ENCODE assay signal across 23 cellular contexts in the genomic region with DNA sequence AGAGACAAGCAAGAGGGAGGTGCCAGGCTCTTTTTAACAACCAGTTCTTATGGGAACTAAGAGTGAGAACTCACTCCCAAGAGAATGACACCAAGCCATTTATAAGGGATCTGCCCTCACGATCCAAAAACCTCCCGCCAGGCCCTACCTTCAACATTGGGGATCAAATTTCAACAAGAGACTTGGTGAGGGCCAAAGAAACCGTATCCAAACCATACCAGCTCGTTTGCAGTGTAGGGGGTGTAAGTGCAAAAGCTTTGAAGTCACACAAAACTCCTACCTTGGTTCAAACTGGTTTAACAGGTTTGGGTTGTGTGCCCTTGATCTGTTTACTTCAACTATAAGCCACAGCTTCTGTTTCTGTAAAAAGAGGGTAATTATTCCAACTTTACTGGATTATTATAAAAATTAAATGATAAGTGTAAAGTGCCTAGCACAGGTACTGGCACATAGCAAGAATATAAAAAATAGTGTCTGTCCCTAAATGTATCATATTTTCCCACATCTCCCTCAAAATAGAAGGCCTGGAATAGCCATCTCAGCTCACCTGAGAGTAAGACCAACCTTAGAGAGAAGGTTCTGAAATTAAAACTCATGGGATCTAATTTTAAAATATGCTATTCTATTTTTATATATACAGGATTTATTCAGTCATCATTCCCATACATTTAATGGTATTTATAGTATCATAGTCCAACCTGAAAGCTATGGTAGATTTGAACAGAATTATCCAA. TPM values are rescaled to one million over a fixed set of nuclear protein-coding genes. Genes with fewer than 3 reads are reported as not detected.
DNase-seq lines count a peak whose midpoint lies in the region; ATAC-seq, FAIRE-seq and TF ChIP-seq lines count a peak whose summit lies in the region.
"Had no signal": no experiment of that assay in that cellular context is flagged by ENCODE, and none has a peak within 500 bp of the region (broad histone marks: within the 10 kb centered on the region; RNA-seq: fewer than 3 reads in every experiment).

No MANE protein-coding gene starts in this region.

- H3K36me3 Mint-ChIP-seq in Calu3 (ENCODE audit: insufficient read depth, unreplicated experiment), result no peaks in the 10 kb centered on the region
- H3K36me3 Mint-ChIP-seq: activated CD8-positive, alpha-beta memory T cell treated with anti-CD3 and anti-CD28 coated beads, Interleukin-2, amount 10 ng/mL, durations not matched to agents 7 days and 5 days had no signal

- H3K23ac ChIP-seq in H1 (ENCODE audit: insufficient read length), result no peak overlapping the region
- no peak overlapping the region for H3K23ac ChIP-seq in mesendoderm (ENCODE audit: low read length)

- no peaks in the 10 kb centered on the region for H3K79me2 ChIP-seq in H1 (ENCODE audit: control insufficient read depth in 1 of 2, insufficient read depth in 2 of 2, low read length in 2 of 2)
- H3K79me2 ChIP-seq in mesendoderm (ENCODE audit: control insufficient read depth, insufficient read depth, low read length), result no peaks in the 10 kb centered on the region

- H3K27ac ChIP-seq in H1 (ENCODE audit: low read depth, low read length) (no peak overlapping the region), mesendoderm (ENCODE audit: low read depth, low read length) (no peak overlapping the region), substantia nigra (ENCODE audit: low read depth, low read length, poor library complexity, severe bottlenecking) (no peak overlapping the region)
- H3K27ac ChIP-seq: BLaER1, brain microvascular endothelial cell, colonic mucosa, right atrium auricular region, uterus had no signal

- H4K8ac ChIP-seq in H1 (ENCODE audit: extremely low read depth, insufficient read depth, low read length), result no peak overlapping the region
- no peak overlapping the region for H4K8ac ChIP-seq in mesendoderm (ENCODE audit: low read depth, low read length)

- no peak for TF ChIP-seq POLR2A in H1 (IDR thresholded peaks at IDR 0.05; ENCODE audit: control extremely low read depth in 1 of 2, low read depth in 2 of 2, low read length in 2 of 2)

- no peaks in the 10 kb centered on the region for H4K20me1 ChIP-seq in H1 (replicated peaks in 1 of 2; ENCODE audit: control insufficient read depth in 1 of 2, insufficient read depth in 2 of 2, low read length in 2 of 2)
- H4K20me1 ChIP-seq: BLaER1 had no signal

- H3K36me3 ChIP-seq in H1 (ENCODE audit: control insufficient read depth in 2 of 4, insufficient read depth in 4 of 4, low read length in 3 of 4) (no peaks in the 10 kb centered on the region), mesendoderm (ENCODE audit: control insufficient read depth, insufficient read depth, low read length) (no peaks in the 10 kb centered on the region)
- H3K36me3 ChIP-seq: BLaER1, brain microvascular endothelial cell, colonic mucosa, right atrium auricular region, uterus had no signal

- H3K4me1 Mint-ChIP-seq in Calu3 (ENCODE audit: low read depth, unreplicated experiment), result peaks cover 19% of the 10 kb centered on the region
- H3K4me1 Mint-ChIP-seq: activated CD8-positive, alpha-beta memory T cell treated with anti-CD3 and anti-CD28 coated beads, Interleukin-2, amount 10 ng/mL, durations not matched to agents 7 days and 5 days had no signal

- POLR2A ChIA-PET in H1 (lab: Charles Lee; ENCODE audit: partially characterized antibody), result no interaction called here

- TF ChIP-seq RAD21 in H1 (IDR thresholded peaks at IDR 0.05 in 1 of 2, conservative IDR thresholded peaks at IDR 0.05 in 1 of 2; ENCODE audit: low read depth in 2 of 2, low read length in 2 of 2), result no peak

- no peak overlapping the region for H2BK20ac ChIP-seq in H1 (ENCODE audit: low read length)

- no peak for ATAC-seq in GM19328 (IDR thresholded peaks at IDR 0.05; ENCODE audit: unreplicated experiment)
- ATAC-seq: activated CD8-positive, alpha-beta memory T cell treated with anti-CD3 and anti-CD28 coated beads, Interleukin-2, amount 10 ng/mL, durations not matched to agents 7 days and 5 days had no signal

- no peak overlapping the region for H3K4me3 Mint-ChIP-seq in Calu3 (ENCODE audit: low read depth, unreplicated experiment)
- H3K4me3 Mint-ChIP-seq: activated CD8-positive, alpha-beta memory T cell treated with anti-CD3 and anti-CD28 coated beads, Interleukin-2, amount 10 ng/mL, durations not matched to agents 7 days and 5 days had no signal

- H3K27me3 Mint-ChIP-seq in Calu3 (ENCODE audit: unreplicated experiment), result no peaks in the 10 kb centered on the region

- CTCF ChIA-PET in Calu3 (lab: Charles Lee) (no interaction called here), H1 (lab: Charles Lee; ENCODE audit: partially characterized antibody) (no interaction called here)

- peak overlapping the region; percentile 60 for H3K27ac Mint-ChIP-seq in Calu3 (ENCODE audit: unreplicated experiment)
- H3K27ac Mint-ChIP-seq: activated CD8-positive, alpha-beta memory T cell treated with anti-CD3 and anti-CD28 coated beads, Interleukin-2, amount 10 ng/mL, durations not matched to agents 7 days and 5 days had no signal

- H2BK15ac ChIP-seq in H1 (ENCODE audit: low read length) (no peak overlapping the region), mesendoderm (replicated peaks; ENCODE audit: low read depth) (no peak overlapping the region)

- H3K56ac ChIP-seq in H1 (replicated peaks; ENCODE audit: insufficient read length, low read depth, low read length) (no peak overlapping the region), mesendoderm (ENCODE audit: low read length) (no peak overlapping the region)

- H3K9me3 Mint-ChIP-seq in Calu3 (ENCODE audit: low read depth, unreplicated experiment), result peaks cover 8% of the 10 kb centered on the region

- no peak overlapping the region for H3K14ac ChIP-seq in H1 (ENCODE audit: insufficient read length)

- no peaks in the 10 kb centered on the region; a peak in 3 of 7 replicates for H3K4me1 ChIP-seq in H1 (replicated peaks in 1 of 4; ENCODE audit: control insufficient read depth in 3 of 4, insufficient read depth in 4 of 4, low read length in 3 of 4)
- H3K4me1 ChIP-seq in mesendoderm (ENCODE audit: control insufficient read depth, low read depth, low read length), result no peaks in the 10 kb centered on the region
- H3K4me1 ChIP-seq: BLaER1, colonic mucosa, right atrium auricular region, uterus had no signal

- no peak overlapping the region for H3K9ac ChIP-seq in H1 (replicated peaks in 1 of 4; ENCODE audit: extremely low read depth in 1 of 4, low read depth in 3 of 4, low read length in 3 of 4)
- H3K9ac ChIP-seq in mesendoderm (ENCODE audit: low read length), result no peak overlapping the region
- H3K9ac ChIP-seq: BLaER1 had no signal

- H4K91ac ChIP-seq in H1 (replicated peaks; ENCODE audit: insufficient read length, low read length), result no peak overlapping the region

- H3K27me3 ChIP-seq in H1 (replicated peaks in 1 of 4; ENCODE audit: control insufficient read depth in 3 of 4, extremely low read depth in 1 of 4, insufficient read depth in 3 of 4, low read length in 3 of 4), result peaks cover 0 to 1% (median 0%) of the 10 kb centered on the region in 4 experiments; a peak in 3 of 7 replicates
- no peaks in the 10 kb centered on the region for H3K27me3 ChIP-seq in mesendoderm (ENCODE audit: insufficient read depth, low read length, poor library complexity)
- H3K27me3 ChIP-seq: BLaER1, brain microvascular endothelial cell, colonic mucosa, right atrium auricular region, uterus had no signal

- H3K79me1 ChIP-seq in H1 (ENCODE audit: low read depth, low read length), result no peaks in the 10 kb centered on the region
- H3K79me1 ChIP-seq in mesendoderm (ENCODE audit: low read length), result no peaks in the 10 kb centered on the region

- H2BK120ac ChIP-seq in H1 (replicated peaks; ENCODE audit: low read depth, low read length) (no peak overlapping the region), mesendoderm (ENCODE audit: low read depth, low read length) (no peak overlapping the region)

- H2AK5ac ChIP-seq in H1 (ENCODE audit: low read depth, low read length) (no peak overlapping the region), mesendoderm (ENCODE audit: low read length) (no peak overlapping the region)

- 47% methylated on average over 4 of the region's 4 CpGs; no CpG with 5 or more reads in 1 of the 2 experiments for WGBS in H1 (ENCODE audit: extremely low coverage in 1 of 2, insufficient coverage in 1 of 2, insufficient read length in 1 of 2, insufficient replicate concordance in 2 of 2, low coverage in 1 of 2, low lambda C conversion rate in 2 of 2, missing lambda C conversion rate in 1 of 2), 2 experiments
- no CpG with 5 or more reads among the region's 4 CpGs for WGBS in mesendoderm (ENCODE audit: extremely low coverage, insufficient coverage, low lambda C conversion rate)

- peak; percentile 73 for FAIRE-seq in H1 (lab: Jason Lieb, UNC)
- FAIRE-seq: endometrium, TTC549 had no signal

- intact Hi-C loops in Calu3 (cut with micrococcal nuclease; ENCODE audit: unreplicated experiment), result no loop called here

- no peaks in the 10 kb centered on the region for H3K23me2 ChIP-seq in H1 (ENCODE audit: low read depth, low read length)

- H4K5ac ChIP-seq in H1 (ENCODE audit: insufficient read length, low read depth, low read length) (no peak overlapping the region), mesendoderm (ENCODE audit: low read length) (no peak overlapping the region)

- peak overlapping the region in 1 of 2 experiments; percentile 27; a peak in 1 of 4 replicates for H3K4me2 ChIP-seq in H1 (ENCODE audit: insufficient read depth in 1 of 2, low read depth in 2 of 2, low read length in 2 of 2)
- no peak overlapping the region for H3K4me2 ChIP-seq in mesendoderm (ENCODE audit: low read length)
- H3K4me2 ChIP-seq: BLaER1 had no signal

- H3K4me3 ChIP-seq in H1 (ENCODE audit: extremely low read depth in 1 of 4, insufficient read depth in 2 of 4, low read depth in 3 of 4, low read length in 4 of 4), result peak overlapping the region in 1 of 4 experiments; percentile 3; a peak in 1 of 8 replicates
- H3K4me3 ChIP-seq in mesendoderm (ENCODE audit: low read length), result no peak overlapping the region
- H3K4me3 ChIP-seq: BLaER1, colonic mucosa, lung, right atrium auricular region, uterus had no signal

- no peak overlapping the region for H3K18ac ChIP-seq in H1 (ENCODE audit: extremely low read depth, low read length)
- no peak overlapping the region for H3K18ac ChIP-seq in mesendoderm (ENCODE audit: low read length)

- DNase-seq in Calu3 (peak; percentile 19), LoVo (ENCODE audit: low spot score) (peak; percentile 22), H1 (ENCODE audit: low read depth in 1 of 2, low spot score in 2 of 2) (no peak), mesendoderm (peak; percentile 75), activated T-cell treated with anti-CD3 and anti-CD28 coated beads for 4 hours (no peak), NCI-H1436 (lab: John Stamatoyannopoulos, UW) (no peak), substantia nigra (lab: John Stamatoyannopoulos, UW) (no peak)
- DNase-seq: activated CD4-positive, alpha-beta T cell treated with anti-CD3 and anti-CD28 coated beads for 48 hours; activated CD8-positive, alpha-beta memory T cell treated with anti-CD3 and anti-CD28 coated beads, Interleukin-2, amount 10 ng/mL, durations not matched to agents 7 days and 5 days; brain microvascular endothelial cell; colonic mucosa; head of caudate nucleus; KBM-7; NCI-H187 treated with DMSO at 0.1 percent for 48 hours; NCI-H524; SHP77; uterus had no signal

- no TSS peak for BruUV-seq in Calu3 (replicated peaks; lab: Mats Ljungman, UMichigan)

- H3K4ac ChIP-seq in H1 (replicated peaks; ENCODE audit: insufficient read length, low read depth, low read length) (no peak overlapping the region), mesendoderm (ENCODE audit: low read depth, low read length) (no peak overlapping the region)

- H3K9me3 ChIP-seq in H1 (ENCODE audit: insufficient read depth in 2 of 2, low read depth in 1 of 2, low read length in 1 of 2), result no peaks in the 10 kb centered on the region
- H3K9me3 ChIP-seq: BLaER1, colonic mucosa, right atrium auricular region had no signal

- no peak overlapping the region for H2AFZ ChIP-seq in H1 (ENCODE audit: low read length)

- H2BK5ac ChIP-seq in H1 (ENCODE audit: low read depth, low read length), result no peak overlapping the region
- H2BK5ac ChIP-seq in mesendoderm (ENCODE audit: low read length), result no peak overlapping the region

- no peak; a peak in 1 of 3 replicates for TF ChIP-seq EP300 in H1 (IDR thresholded peaks at IDR 0.05; ENCODE audit: borderline replicate concordance in 1 of 2, low read depth in 2 of 2, low read length in 2 of 2)

- no peak overlapping the region for H2BK12ac ChIP-seq in H1 (ENCODE audit: low read depth, low read length)

- TF ChIP-seq CTCF in Calu3 (IDR thresholded peaks at IDR 0.05; ENCODE audit: unreplicated experiment), result no peak
- no peak for TF ChIP-seq CTCF in H1 (IDR thresholded peaks at IDR 0.05; ENCODE audit: control extremely low read depth in 1 of 3, insufficient read depth in 1 of 3, low read depth in 1 of 3, low read length in 3 of 3)

RNA-seq across cellular contexts. Expression of a gene that starts 7.0 kb away (rescaled TPM):
- 21.8 and 22.1 TPM in 2 replicates for total RNA-seq in Calu3 (2022)
- total RNA-seq in H1 (2021; fragmentation: NEBNext Ultra II Directional; extraction: Animal tissue kit (Norgen Biotek cat#: 25700)), result 43.6 and 48.1 TPM in 2 replicates
- polyA plus RNA-seq in H1 (2011; rRNA removed), result 7.0 and 11.2 TPM in 2 replicates
- polyA plus RNA-seq in H1 (2011; cell fraction: cytosol; rRNA removed), result 13.1 TPM
- polyA plus RNA-seq in H1 (2011; cell fraction: nucleus; rRNA removed), result 14.8 TPM
- polyA plus RNA-seq in H1 (2012, experiment 1 of 2), result 17.4 to 29.7 TPM (median 23.4 TPM) in 4 replicates
- 1.4 TPM for polyA plus RNA-seq in H1 (2012, experiment 2 of 2)
- 24.4 TPM for polyA plus RNA-seq in H1 (2013, experiment 1 of 2)
- 23.8 TPM for polyA plus RNA-seq in H1 (2013, experiment 2 of 2)
- 54.0 and 89.9 TPM in 2 replicates for polyA minus RNA-seq in H1 (2011; rRNA and poly(A)+ RNA removed)
- polyA minus RNA-seq in H1 (2011; cell fraction: cytosol; rRNA and poly(A)+ RNA removed), result 28.2 TPM
- 170 TPM for polyA minus RNA-seq in H1 (2011; cell fraction: nucleus; rRNA and poly(A)+ RNA removed)
- 30.4 TPM for polyA plus RNA-seq in mesendoderm (2013, experiment 1 of 2)
- 31.1 TPM for polyA plus RNA-seq in mesendoderm (2013, experiment 2 of 2)

Comparison
In these comparisons a context has a peak if more than half of its experiments do, and no peak if none do; other contexts are left out.
1. DNase-seq: peak in Calu3 (single experiment), LoVo (single experiment) and mesendoderm (single experiment); none in H1 (0 of 2), activated T-cell treated with anti-CD3 and anti-CD28 coated beads for 4 hours (single experiment), NCI-H1436 (single experiment) and substantia nigra (0 of 49).